ENCODE assay signal across 8 cellular contexts in the genomic region with DNA sequence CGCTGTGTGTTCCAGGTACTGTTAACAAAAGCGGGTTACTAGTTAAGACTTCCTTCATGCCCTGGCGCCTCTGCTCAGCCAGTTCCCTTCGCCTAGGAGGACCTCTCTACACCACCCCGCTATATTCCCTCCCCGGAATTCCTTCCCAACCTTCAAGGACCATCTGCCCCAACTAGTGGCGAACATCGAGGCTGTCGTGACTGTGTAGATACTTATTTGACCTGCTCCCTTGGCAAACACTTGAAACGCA. TPM values are rescaled to one million over a fixed set of nuclear protein-coding genes. Genes with fewer than 3 reads are reported as not detected.
DNase-seq lines count a peak whose midpoint lies in the region; ATAC-seq lines count a peak whose summit lies in the region.

No MANE protein-coding gene starts in this region.

- no peaks in the 10 kb centered on the region for H3K9me3 Mint-ChIP-seq in activated CD8-positive, alpha-beta memory T cell treated with anti-CD3 and anti-CD28 coated beads, Interleukin-2, amount 10 ng/mL, durations not matched to agents 7 days and 5 days (ENCODE audit: low read depth)

- peaks cover 7% of the 10 kb centered on the region for H3K4me1 ChIP-seq in ectodermal cell (ENCODE audit: control insufficient read depth, insufficient read depth, low read length)
- no peaks in the 10 kb centered on the region for H3K4me1 ChIP-seq in mucosa of stomach (ENCODE audit: control insufficient read depth, insufficient read depth, low read length)

- peak overlapping the region; percentile 82 for H3K4me3 ChIP-seq in ectodermal cell (ENCODE audit: insufficient read depth, low read depth, low read length)
- peak overlapping the region; percentile 73 for H3K4me3 ChIP-seq in mucosa of stomach (ENCODE audit: low read length)

- H3K9me3 ChIP-seq in ectodermal cell (ENCODE audit: control insufficient read depth, low read length) (no peaks in the 10 kb centered on the region), mucosa of stomach (ENCODE audit: control insufficient read depth, low read length) (no peaks in the 10 kb centered on the region)

- 3 to 4% methylated on average over 10 of the region's 10 CpGs for WGBS in ectodermal cell, 2 experiments

- H3K36me3 ChIP-seq in ectodermal cell (ENCODE audit: control insufficient read depth, insufficient read depth, low read length) (no peaks in the 10 kb centered on the region), mucosa of stomach (ENCODE audit: control insufficient read depth, insufficient read depth, low read length) (no peaks in the 10 kb centered on the region)

- no peak for DNase-seq in activated CD8-positive, alpha-beta memory T cell treated with anti-CD3 and anti-CD28 coated beads, Interleukin-2, amount 10 ng/mL, durations not matched to agents 7 days and 5 days
- DNase-seq in activated CD8-positive, alpha-beta memory T cell treated with anti-CD3 and anti-CD28 coated beads for 24 hours, result no peak
- DNase-seq in NCI-H524 treated with DMSO at 0.1 percent for 48 hours (lab: John Stamatoyannopoulos, UW), result peak; percentile 26
- DNase-seq in CD1c-positive myeloid dendritic cell (ENCODE audit: extremely low spot score), result no peak
- DNase-seq in activated CD8-positive, alpha-beta memory T cell treated with anti-CD3 and anti-CD28 coated beads, Interleukin-2, amount 50 U/mL, for 4 hours, result no peak

- CTCF ChIA-PET in activated CD8-positive, alpha-beta memory T cell treated with anti-CD3 and anti-CD28 coated beads, Interleukin-2, amount 10 ng/mL, durations not matched to agents 7 days and 5 days (lab: Charles Lee), result interaction anchor here (1.3 to 1.4 kb wide), 2 partner anchors 9 to 439 kb away, joined by 6 read pairs; partner anchors contain the start of gene PEX26

- H3K27me3 ChIP-seq in ectodermal cell (ENCODE audit: control insufficient read depth, insufficient read depth, low read length, poor library complexity, severe bottlenecking), result no peaks in the 10 kb centered on the region
- no peaks in the 10 kb centered on the region for H3K27me3 ChIP-seq in mucosa of stomach (ENCODE audit: control insufficient read depth, insufficient read depth, low read length)

- peak overlapping the region; percentile 92 for H3K9ac ChIP-seq in mucosa of stomach (ENCODE audit: low read length)

- ATAC-seq in activated CD8-positive, alpha-beta memory T cell treated with anti-CD3 and anti-CD28 coated beads, Interleukin-2, amount 10 ng/mL, durations not matched to agents 7 days and 5 days, result peak; percentile 21
- ATAC-seq in HG02571 (IDR thresholded peaks at IDR 0.05; ENCODE audit: unreplicated experiment), result peak; percentile 9

- H3K4me1 Mint-ChIP-seq in activated CD8-positive, alpha-beta memory T cell treated with anti-CD3 and anti-CD28 coated beads, Interleukin-2, amount 10 ng/mL, durations not matched to agents 7 days and 5 days, result peaks cover 27% of the 10 kb centered on the region

- H3K27me3 Mint-ChIP-seq in activated CD8-positive, alpha-beta memory T cell treated with anti-CD3 and anti-CD28 coated beads, Interleukin-2, amount 10 ng/mL, durations not matched to agents 7 days and 5 days, result no peaks in the 10 kb centered on the region

- H3K27ac ChIP-seq in ectodermal cell (ENCODE audit: insufficient read depth, low read depth, low read length, poor library complexity, severe bottlenecking), result peak overlapping the region; percentile 97

- H3K36me3 Mint-ChIP-seq in activated CD8-positive, alpha-beta memory T cell treated with anti-CD3 and anti-CD28 coated beads, Interleukin-2, amount 10 ng/mL, durations not matched to agents 7 days and 5 days, result peaks cover 11% of the 10 kb centered on the region

- peak overlapping the region; percentile 98 for H3K27ac Mint-ChIP-seq in activated CD8-positive, alpha-beta memory T cell treated with anti-CD3 and anti-CD28 coated beads, Interleukin-2, amount 10 ng/mL, durations not matched to agents 7 days and 5 days

- H3K4me3 Mint-ChIP-seq in activated CD8-positive, alpha-beta memory T cell treated with anti-CD3 and anti-CD28 coated beads, Interleukin-2, amount 10 ng/mL, durations not matched to agents 7 days and 5 days, result peak overlapping the region; percentile 91

RNA-seq across cellular contexts. Expression of gene BCL2L13, which starts 0.5 kb away (rescaled TPM):
- total RNA-seq in activated CD8-positive, alpha-beta memory T cell treated with anti-CD3 and anti-CD28 coated beads, Interleukin-2, amount 10 ng/mL, durations not matched to agents 7 days and 5 days, result 10 to 100 TPM; 27.6 to 32.7 TPM
- 36.5 TPM for polyA plus RNA-seq in ectodermal cell (2013, experiment 1 of 4)
- 42.3 TPM for polyA plus RNA-seq in ectodermal cell (2013, experiment 2 of 4)
- 28.7 TPM for polyA plus RNA-seq in ectodermal cell (2013, experiment 3 of 4)
- polyA plus RNA-seq in ectodermal cell (2013, experiment 4 of 4), result 31.7 TPM

RNA-seq across cellular contexts. Expression of gene ATP6V1E1, which starts 9.6 kb away (rescaled TPM):
- total RNA-seq in activated CD8-positive, alpha-beta memory T cell treated with anti-CD3 and anti-CD28 coated beads, Interleukin-2, amount 10 ng/mL, durations not matched to agents 7 days and 5 days, result 10 to 100 TPM; 78.4 to 97.5 TPM
- polyA plus RNA-seq in ectodermal cell (2013, experiment 1 of 4), result 72.1 TPM
- 72.6 TPM for polyA plus RNA-seq in ectodermal cell (2013, experiment 2 of 4)
- 60.9 TPM for polyA plus RNA-seq in ectodermal cell (2013, experiment 3 of 4)
- 69.1 TPM for polyA plus RNA-seq in ectodermal cell (2013, experiment 4 of 4)
